9 cellular contexts compared by ENCODE assay signal in the genomic region with DNA sequence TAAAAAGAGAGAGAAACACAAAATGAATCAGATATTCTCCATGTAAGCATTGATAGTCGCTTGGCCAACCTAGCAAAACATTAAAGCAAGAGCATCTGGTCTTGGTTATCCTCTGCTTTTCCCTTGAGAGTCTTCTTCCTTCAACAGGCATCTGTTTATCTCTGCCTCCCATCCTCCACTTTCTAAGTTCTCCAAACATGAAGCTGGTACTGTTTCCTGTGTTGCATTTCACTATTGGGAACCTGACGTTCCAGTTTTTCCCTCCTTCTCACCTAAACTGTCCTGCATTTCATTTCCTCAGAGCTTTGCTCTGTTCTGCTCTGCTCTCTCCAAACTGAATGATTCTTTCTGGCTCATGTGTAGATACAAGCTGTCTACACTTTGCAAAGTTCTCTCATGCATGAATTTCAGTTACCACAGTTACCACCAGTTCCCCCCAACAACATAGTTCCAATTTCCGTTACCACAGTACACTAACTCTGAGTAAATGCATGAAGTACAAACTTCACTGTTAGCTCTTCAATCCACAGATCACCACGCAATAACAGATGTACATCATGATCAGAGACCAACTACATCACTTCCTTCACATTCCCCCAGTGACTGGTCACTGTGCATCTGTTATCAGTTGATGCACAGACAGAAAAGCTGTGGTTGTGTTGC.
DNase-seq lines count a peak whose midpoint lies in the region; ATAC-seq and TF ChIP-seq lines count a peak whose summit lies in the region.
"Had no signal": no experiment of that assay in that cellular context is flagged by ENCODE, and none has a peak within 500 bp of the region (broad histone marks: within the 10 kb centered on the region; RNA-seq: fewer than 3 reads in every experiment).

No MANE protein-coding gene starts in this region.

- peak; percentile 98 for ATAC-seq in GM21515 (IDR thresholded peaks at IDR 0.05; ENCODE audit: unreplicated experiment)
- ATAC-seq in HG03520 (IDR thresholded peaks at IDR 0.05; ENCODE audit: unreplicated experiment), result peak; percentile 97
- ATAC-seq in gastroesophageal sphincter, result peak; percentile 66
- no peak for ATAC-seq in omental fat pad (ENCODE audit: low FRiP score)

- H3K27me3 ChIP-seq in gastroesophageal sphincter, result no peaks in the 10 kb centered on the region
- H3K27me3 ChIP-seq: colonic mucosa had no signal

- WGBS in gastroesophageal sphincter (ENCODE audit: low coverage in 1 of 2), 2 donors, result 43 to 58% methylated on average over 4 of the region's 4 CpGs

- no peak for TF ChIP-seq POLR2A in gastroesophageal sphincter (IDR thresholded peaks at IDR 0.05)

- H3K27ac ChIP-seq in gastroesophageal sphincter, result no peak overlapping the region
- H3K27ac ChIP-seq: colonic mucosa had no signal

- H3K9me3 ChIP-seq in gastroesophageal sphincter, result no peaks in the 10 kb centered on the region
- H3K9me3 ChIP-seq: colonic mucosa had no signal

- DNase-seq in GM13977 (ENCODE audit: low spot score) (peak; percentile 60), NCI-H2107 (lab: John Stamatoyannopoulos, UW) (no peak), UCSD-AML1 (lab: John Stamatoyannopoulos, UW; ENCODE audit: unreplicated experiment) (no peak), omental fat pad (ENCODE audit: low spot score) (no peak), T1000 (lab: John Stamatoyannopoulos, UW) (no peak)
- DNase-seq: colonic mucosa had no signal

- H3K4me3 ChIP-seq in gastroesophageal sphincter, result no peak overlapping the region
- H3K4me3 ChIP-seq: colonic mucosa had no signal

- TF ChIP-seq CTCF in GM13977 (IDR thresholded peaks at IDR 0.05; ENCODE audit: extremely low read depth, insufficient read depth, missing control alignments) (no peak), gastroesophageal sphincter (IDR thresholded peaks at IDR 0.05) (no peak), omental fat pad (IDR thresholded peaks at IDR 0.05) (no peak)

- in situ Hi-C loops in GM13977 (cut with MboI; ENCODE audit: low pct_unique_long_range_greater_than_20kb, low sequenced_read_pairs, unreplicated experiment), result no loop called here

- H3K36me3 ChIP-seq in gastroesophageal sphincter, result no peaks in the 10 kb centered on the region
- H3K36me3 ChIP-seq: colonic mucosa had no signal

- peaks cover 0 to 4% (median 0%) of the 10 kb centered on the region in 3 donors for H3K4me1 ChIP-seq in gastroesophageal sphincter
- H3K4me1 ChIP-seq: colonic mucosa had no signal

- TF ChIP-seq EP300 in gastroesophageal sphincter (IDR thresholded peaks at IDR 0.05), result no peak
